1 cellular context compared by ENCODE assay signal in the genomic region with DNA sequence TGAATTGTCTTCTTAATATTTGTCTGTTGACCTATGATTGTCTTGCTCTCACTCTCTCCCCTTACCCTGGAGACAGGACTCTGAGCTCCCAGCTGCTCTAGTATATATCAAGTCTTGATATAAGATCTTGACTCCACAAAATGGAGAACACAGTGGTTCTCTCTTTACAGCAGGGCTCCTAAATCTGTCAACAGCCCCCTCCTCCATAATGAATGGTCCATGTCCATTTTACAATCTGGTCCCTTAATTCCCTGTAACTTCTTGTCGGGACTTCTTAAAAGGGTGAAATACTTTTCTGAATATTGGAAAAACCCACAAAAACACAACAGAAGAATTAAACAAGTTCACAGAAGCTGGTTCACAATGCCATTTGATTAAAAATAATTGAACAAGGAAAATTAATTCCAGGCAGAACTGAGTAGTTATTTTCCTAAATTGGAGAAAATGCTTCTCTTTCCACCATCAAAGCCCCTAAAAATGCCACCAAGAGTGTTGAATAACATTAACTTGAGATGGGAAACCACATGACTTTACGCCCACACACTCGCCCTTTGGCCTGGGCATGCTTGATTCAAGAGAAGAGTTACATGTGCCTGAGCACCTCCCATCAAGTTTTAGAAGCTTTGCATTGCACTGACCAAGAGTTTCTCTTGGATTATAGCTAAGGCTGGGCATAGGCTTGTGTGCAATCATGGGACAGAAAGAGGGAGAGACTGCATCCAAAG.
TF ChIP-seq lines count a peak whose summit lies in the region.

No MANE protein-coding gene starts in this region.

TF ChIP-seq in HEK293, 187 proteins besides CTCF, POLR2A, EP300 and RAD21 (continued from another document):
- no peak for TF ChIP-seq HIC1 (tag by site-specific recombination; IDR thresholded peaks at IDR 0.05)
